14 cellular contexts compared by ENCODE assay signal in the genomic region with DNA sequence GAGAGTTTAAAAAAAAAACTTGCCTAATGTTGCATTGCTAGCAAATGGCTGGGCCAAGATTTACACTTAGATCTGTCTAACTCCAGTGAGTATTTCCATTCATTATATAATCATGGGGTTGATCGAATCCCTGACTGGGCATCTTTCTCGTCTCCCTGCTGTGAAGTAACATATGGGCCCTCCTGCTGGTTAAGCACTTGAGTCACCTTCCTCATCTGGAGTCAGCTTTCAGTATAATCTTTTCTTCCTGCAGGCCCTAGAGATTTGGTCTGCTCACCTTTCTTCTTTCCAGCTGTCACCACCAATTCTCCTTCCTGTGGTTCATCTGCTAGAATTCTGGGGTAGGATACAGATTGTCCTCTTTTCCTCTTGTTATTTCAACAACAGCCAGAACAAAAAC. TPM values are rescaled to one million over a fixed set of nuclear protein-coding genes. Genes with fewer than 3 reads are reported as not detected.
DNase-seq lines count a peak whose midpoint lies in the region; ATAC-seq and TF ChIP-seq lines count a peak whose summit lies in the region.
"Had no signal": no experiment of that assay in that cellular context is flagged by ENCODE, and none has a peak within 500 bp of the region (broad histone marks: within the 10 kb centered on the region; RNA-seq: fewer than 3 reads in every experiment).

No MANE protein-coding gene starts in this region.

- H3K27me3 Mint-ChIP-seq in endothelial cell (ENCODE audit: unreplicated experiment) (peaks cover 3% of the 10 kb centered on the region), progenitor cell of endocrine pancreas (no peaks in the 10 kb centered on the region)

- no peak for ATAC-seq in body of pancreas
- ATAC-seq: PC-3 had no signal

- H3K4me3 ChIP-seq in body of pancreas = no peak overlapping the region

- H3K36me3 Mint-ChIP-seq in endothelial cell (ENCODE audit: low read depth, unreplicated experiment) = no peaks in the 10 kb centered on the region
- H3K36me3 Mint-ChIP-seq in progenitor cell of endocrine pancreas (ENCODE audit: insufficient read depth) = peaks cover 2% of the 10 kb centered on the region
- H3K36me3 Mint-ChIP-seq: activated naive CD8-positive, alpha-beta T cell treated with anti-CD3 and anti-CD28 coated beads, Interleukin-2, amount 10 ng/mL, durations not matched to agents 7 days and 5 days had no signal

- no peaks in the 10 kb centered on the region for H3K9me3 ChIP-seq in body of pancreas

- TF ChIP-seq POLR2A in body of pancreas (IDR thresholded peaks at IDR 0.05) = no peak

- H3K27ac ChIP-seq in body of pancreas = no peak overlapping the region

- DNase-seq in DMS 273 (lab: John Stamatoyannopoulos, UW; ENCODE audit: unreplicated experiment) (peak; percentile 96), NCI-H1092 treated with DMSO at 0.1 percent for 48 hours (lab: John Stamatoyannopoulos, UW) (peak; percentile 74), NCI-H510A treated with DMSO at 0.1 percent for 48 hours (lab: John Stamatoyannopoulos, UW) (peak; percentile 74), endothelial cell (ENCODE audit: low spot score) (no peak), progenitor cell of endocrine pancreas (ENCODE audit: low spot score, unreplicated experiment) (no peak), body of pancreas (no peak), superior temporal gyrus (ENCODE audit: extremely low spot score) (no peak)
- no peak for DNase-seq in stimulated activated naive CD4-positive, alpha-beta T cell (lab: John Stamatoyannopoulos, UW)
- DNase-seq: activated CD4-positive, alpha-beta T cell treated with anti-CD3 and anti-CD28 coated beads for 48 hours; activated naive CD8-positive, alpha-beta T cell treated with anti-CD3 and anti-CD28 coated beads, Interleukin-2, amount 10 ng/mL, durations not matched to agents 7 days and 5 days; activated T-cell treated with anti-CD3 and anti-CD28 coated beads for 4 hours; DMS79; NCI-H1436 treated with DMSO at 0.1 percent for 48 hours; PC-3 had no signal

- H3K27me3 ChIP-seq in body of pancreas = peaks cover 0 to 3% of the 10 kb centered on the region in 2 donors

- no peaks in the 10 kb centered on the region for H3K9me3 Mint-ChIP-seq in endothelial cell (ENCODE audit: unreplicated experiment)
- peaks cover 6% of the 10 kb centered on the region for H3K9me3 Mint-ChIP-seq in progenitor cell of endocrine pancreas (ENCODE audit: low read depth)

- H3K4me3 Mint-ChIP-seq in endothelial cell (ENCODE audit: unreplicated experiment) (no peak overlapping the region), progenitor cell of endocrine pancreas (ENCODE audit: low read depth) (no peak overlapping the region)
- H3K4me3 Mint-ChIP-seq: activated naive CD8-positive, alpha-beta T cell treated with anti-CD3 and anti-CD28 coated beads, Interleukin-2, amount 10 ng/mL, durations not matched to agents 7 days and 5 days had no signal

- intact Hi-C loops in body of pancreas (cut with DNase I) = no loop called here

- H3K4me1 Mint-ChIP-seq in endothelial cell (ENCODE audit: unreplicated experiment) = peaks cover 16% of the 10 kb centered on the region
- peaks cover 4% of the 10 kb centered on the region for H3K4me1 Mint-ChIP-seq in progenitor cell of endocrine pancreas (ENCODE audit: low read depth)
- H3K4me1 Mint-ChIP-seq: activated naive CD8-positive, alpha-beta T cell treated with anti-CD3 and anti-CD28 coated beads, Interleukin-2, amount 10 ng/mL, durations not matched to agents 7 days and 5 days had no signal

- 75 to 79% methylated on average over 2 of the region's 2 CpGs for WGBS in body of pancreas, 2 donors

- H3K4me1 ChIP-seq in body of pancreas = no peaks in the 10 kb centered on the region

- no peaks in the 10 kb centered on the region for H3K36me3 ChIP-seq in body of pancreas (replicated peaks in 1 of 2; ENCODE audit: insufficient read depth in 1 of 2, low read depth in 2 of 2)

- H3K27ac Mint-ChIP-seq in endothelial cell (ENCODE audit: unreplicated experiment) (peak overlapping the region; percentile 49), progenitor cell of endocrine pancreas (no peak overlapping the region)
- H3K27ac Mint-ChIP-seq: activated naive CD8-positive, alpha-beta T cell treated with anti-CD3 and anti-CD28 coated beads, Interleukin-2, amount 10 ng/mL, durations not matched to agents 7 days and 5 days had no signal

- TF ChIP-seq CTCF in endothelial cell (IDR thresholded peaks at IDR 0.05; ENCODE audit: unreplicated experiment) = no peak
- no peak for TF ChIP-seq CTCF in progenitor cell of endocrine pancreas (IDR thresholded peaks at IDR 0.05; ENCODE audit: unreplicated experiment)
- TF ChIP-seq CTCF in body of pancreas (IDR thresholded peaks at IDR 0.05) = no peak

RNA-seq across cellular contexts. Expression of a gene that starts 41.6 kb away (rescaled TPM):
- 8.8 TPM for total RNA-seq in endothelial cell (ENCODE audit: unreplicated experiment)
- total RNA-seq in progenitor cell of endocrine pancreas = 9.2 and 9.8 TPM in 2 replicates
- 1 to 10 TPM in 1 of 2 donors, under 1 TPM in 1; 0.99 to 3.6 TPM for total RNA-seq in body of pancreas

Comparison
In these comparisons a context has a peak if more than half of its experiments do, and no peak if none do; other contexts are left out.
1. DNase-seq: peak in DMS 273 (single experiment), NCI-H1092 treated with DMSO at 0.1 percent for 48 hours (single experiment) and NCI-H510A treated with DMSO at 0.1 percent for 48 hours (single experiment); none in endothelial cell (single experiment), progenitor cell of endocrine pancreas (single experiment), stimulated activated naive CD4-positive, alpha-beta T cell (0 of 6), body of pancreas (0 of 4) and superior temporal gyrus (single experiment).